In the genomic region with DNA sequence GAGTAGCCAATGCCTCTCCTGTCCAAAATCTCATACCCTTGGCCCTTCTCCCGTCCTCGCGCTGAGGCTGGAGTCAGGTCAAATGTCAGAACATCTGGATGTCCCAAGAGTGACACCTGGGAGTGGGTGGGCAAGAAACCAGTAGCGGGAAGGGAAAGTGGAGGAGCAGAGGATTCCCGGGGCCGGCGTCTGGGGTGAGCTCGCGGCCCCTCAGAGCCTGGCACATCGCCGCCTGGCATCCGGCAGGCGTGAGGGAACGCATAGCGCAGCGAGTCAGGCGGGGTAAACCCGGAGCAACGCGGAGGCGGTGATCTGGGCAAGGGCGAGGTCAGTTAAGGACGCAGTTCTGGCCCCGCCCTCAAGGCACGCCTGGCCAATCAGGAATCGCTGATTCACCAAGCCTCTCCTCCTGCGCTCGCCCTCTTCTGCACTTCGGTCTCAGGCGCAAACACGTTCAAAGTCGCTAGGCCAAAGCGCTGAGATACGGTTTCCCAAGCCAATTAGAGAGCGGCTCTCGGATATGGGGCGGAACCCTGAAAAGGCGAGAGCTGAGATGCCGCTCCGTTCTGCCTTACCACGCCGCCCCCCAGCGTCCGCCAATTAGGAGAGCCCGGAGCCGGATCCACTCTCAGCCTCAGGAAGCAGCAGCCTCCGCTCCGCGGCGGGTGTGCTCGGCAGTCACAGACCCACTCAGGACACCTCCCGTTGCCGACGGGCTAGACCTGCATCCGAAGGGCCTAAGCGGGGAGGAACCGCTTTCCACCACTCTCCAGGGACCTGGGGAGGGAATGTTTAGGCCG, we compare ENCODE assay signal across 8 cellular contexts. TPM values are rescaled to one million over a fixed set of nuclear protein-coding genes. Genes with fewer than 3 reads are reported as not detected.
DNase-seq lines count a peak whose midpoint lies in the region; ATAC-seq and TF ChIP-seq lines count a peak whose summit lies in the region.

No MANE protein-coding gene starts in this region.

- peak; percentile 93 for TF ChIP-seq POLR2A in GM19099 (IDR thresholded peaks at IDR 0.05; ENCODE audit: extremely low read depth, insufficient read length, low read depth)

- H3K27ac Mint-ChIP-seq in activated CD4-positive, alpha-beta T cell treated with anti-CD3 and anti-CD28 coated beads for 36 hours: peak overlapping the region; percentile 96

- peak; percentile 88 for ATAC-seq in HG03432 (IDR thresholded peaks at IDR 0.05; ENCODE audit: unreplicated experiment)
- ATAC-seq in activated CD4-positive, alpha-beta T cell treated with anti-CD3 and anti-CD28 coated beads for 36 hours: peak; percentile 93

- no peaks in the 10 kb centered on the region for H3K9me3 Mint-ChIP-seq in activated CD4-positive, alpha-beta T cell treated with anti-CD3 and anti-CD28 coated beads for 36 hours (ENCODE audit: low read depth)

- CTCF ChIA-PET in activated CD4-positive, alpha-beta T cell treated with anti-CD3 and anti-CD28 coated beads for 36 hours (lab: Charles Lee): interaction anchor here (0.6 to 8.3 kb wide), 44 partner anchors 10 to 939 kb away, joined by 3 to 77 read pairs (median 4); a partner anchor contains a TSS

- H3K4me1 Mint-ChIP-seq in activated CD4-positive, alpha-beta T cell treated with anti-CD3 and anti-CD28 coated beads for 36 hours: peaks cover 41% of the 10 kb centered on the region

- H3K4me3 Mint-ChIP-seq in activated CD4-positive, alpha-beta T cell treated with anti-CD3 and anti-CD28 coated beads for 36 hours: peak overlapping the region; percentile 91

- intact Hi-C loops in activated CD4-positive, alpha-beta T cell treated with anti-CD3 and anti-CD28 coated beads for 36 hours (cut with DNase I, micrococcal nuclease): loop anchor here (1.0 to 2.0 kb wide), 19 partner anchors 22 to 396 kb away; a partner anchor contains a TSS

- peaks cover 23% of the 10 kb centered on the region for H3K36me3 Mint-ChIP-seq in activated CD4-positive, alpha-beta T cell treated with anti-CD3 and anti-CD28 coated beads for 36 hours (ENCODE audit: low read depth)

- H3K27ac ChIP-seq in cingulate gyrus (ENCODE audit: low read depth, low read length): peak overlapping the region; percentile 96

- peaks cover 3% of the 10 kb centered on the region for H3K27me3 Mint-ChIP-seq in activated CD4-positive, alpha-beta T cell treated with anti-CD3 and anti-CD28 coated beads for 36 hours

- POLR2A ChIA-PET in activated CD4-positive, alpha-beta T cell treated with anti-CD3 and anti-CD28 coated beads for 36 hours (lab: Charles Lee): interaction anchor here (0.7 to 2.9 kb wide), 12 partner anchors 23 to 1259 kb away, joined by 3 to 19 read pairs (median 6); a partner anchor contains a TSS

- DNase-seq in AML-193 (lab: John Stamatoyannopoulos, UW) (peak; percentile 100), NCI-H510A (lab: John Stamatoyannopoulos, UW) (peak; percentile 99), kidney glomerular epithelial cell (lab: John Stamatoyannopoulos, UW) (peak; percentile 97)
- DNase-seq in activated CD4-positive, alpha-beta T cell treated with anti-CD3 and anti-CD28 coated beads for 36 hours: peak; percentile 99
- DNase-seq in stimulated activated CD4-positive, alpha-beta T cell treated with anti-CD3 and anti-CD28 coated beads, Interleukin-1b, Interleukin-23, amount 100 ng/mL, for 1 hour (ENCODE audit: low read depth in 2 of 2): peak; percentile 86 to 89

RNA-seq across cellular contexts. Expression of a gene that starts 22.5 kb away (rescaled TPM):
- total RNA-seq in activated CD4-positive, alpha-beta T cell treated with anti-CD3 and anti-CD28 coated beads for 36 hours: 10 to 100 TPM; 35.6 to 45.2 TPM

RNA-seq across cellular contexts. Expression of a gene that starts 22.7 kb away (rescaled TPM):
- total RNA-seq in activated CD4-positive, alpha-beta T cell treated with anti-CD3 and anti-CD28 coated beads for 36 hours: 1,000 to 10,000 TPM; 2,706 to 4,631 TPM

RNA-seq across cellular contexts. Expression of a gene that starts 27.8 kb away (rescaled TPM):
- 1 to 10 TPM; 2.8 to 3.5 TPM for total RNA-seq in activated CD4-positive, alpha-beta T cell treated with anti-CD3 and anti-CD28 coated beads for 36 hours

RNA-seq across cellular contexts. Expression of a gene that starts 39.9 kb away (rescaled TPM):
- 10 to 100 TPM; 63.5 to 69.4 TPM for total RNA-seq in activated CD4-positive, alpha-beta T cell treated with anti-CD3 and anti-CD28 coated beads for 36 hours

RNA-seq across cellular contexts. Expression of a gene that starts 40.3 kb away (rescaled TPM):
- 10 to 100 TPM; 65.4 to 96.9 TPM for total RNA-seq in activated CD4-positive, alpha-beta T cell treated with anti-CD3 and anti-CD28 coated beads for 36 hours

Comparison
In these comparisons a context has a peak if more than half of its experiments do, and no peak if none do; other contexts are left out.
1. Peak in every context shown above with its lines: DNase-seq, ATAC-seq and H3K27ac ChIP-seq.